8 cellular contexts compared by ENCODE assay signal in the genomic region with DNA sequence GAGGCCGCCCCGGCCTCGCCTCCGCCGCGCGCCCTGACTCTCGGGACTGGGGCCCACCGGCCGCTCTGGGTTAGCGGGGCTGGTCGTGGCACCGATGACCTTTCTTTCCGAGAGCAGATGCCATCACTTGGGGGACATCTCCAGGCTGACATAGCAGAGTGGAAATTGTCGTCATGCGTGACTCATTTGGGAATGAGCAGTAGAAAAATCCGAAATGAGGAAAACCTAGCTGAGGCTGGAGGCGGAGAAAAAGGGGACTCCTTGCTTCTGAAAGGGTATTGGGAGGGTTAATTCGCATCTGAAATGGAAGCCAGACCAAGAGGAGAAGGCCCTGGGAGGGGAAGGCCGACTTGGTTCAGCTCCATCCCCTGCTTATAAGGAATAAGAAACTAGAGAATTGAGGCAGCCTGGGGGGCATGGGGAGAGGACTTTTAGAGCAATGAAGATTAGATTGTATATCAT. TPM values are rescaled to one million over a fixed set of nuclear protein-coding genes. Genes with fewer than 3 reads are reported as not detected.
DNase-seq lines count a peak whose midpoint lies in the region; TF ChIP-seq lines count a peak whose summit lies in the region.

No MANE protein-coding gene starts in this region.

- no peak for TF ChIP-seq CTCF in retinal pigment epithelial cell (conservative IDR thresholded peaks at IDR 0.05; ENCODE audit: low read depth, low read length)

- DNase-seq in NCI-H526 (lab: John Stamatoyannopoulos, UW) (peak; percentile 12 to 44), NCI-H526 treated with DMSO at 0.1 percent for 48 hours (lab: John Stamatoyannopoulos, UW) (no peak), SK-MEL-5 (ENCODE audit: low read depth, low spot score) (peak; percentile 23), fibroblast of peridontal ligament (ENCODE audit: extremely low read depth) (peak; percentile 31), retinal pigment epithelial cell (ENCODE audit: low read depth) (no peak), NCI-H345 treated with DMSO at 0.1 percent for 48 hours (lab: John Stamatoyannopoulos, UW; ENCODE audit: unreplicated experiment) (no peak), NCI-H2196 (lab: John Stamatoyannopoulos, UW; ENCODE audit: unreplicated experiment) (no peak)
- no peak for DNase-seq in effector CD8-positive, alpha-beta T cell (lab: John Stamatoyannopoulos, UW)

- H3K4me3 ChIP-seq in retinal pigment epithelial cell (ENCODE audit: low read length), result peak overlapping the region; percentile 75

- in situ Hi-C loops in SK-MEL-5 (cut with HindIII; ENCODE audit: low pct_unique_long_range_greater_than_20kb, low sequenced_read_pairs), result no loop called here

RNA-seq across cellular contexts. Expression of a gene that starts 0.4 kb away (rescaled TPM):
- 4.5 and 5.4 TPM in 2 replicates for total RNA-seq in SK-MEL-5 (2014; rRNA removed; shearing (Covaris generic))
- 6.8 and 8.6 TPM in 2 replicates for polyA plus RNA-seq in SK-MEL-5 (2015; cell fraction: cytosol; rRNA removed)
- polyA plus RNA-seq in SK-MEL-5 (2015; cell fraction: nucleus; rRNA removed), result 5.3 and 6.0 TPM in 2 replicates

Comparison
In these comparisons a context has a peak if more than half of its experiments do, and no peak if none do; other contexts are left out.
1. DNase-seq: peak in NCI-H526 (2 of 2), SK-MEL-5 (single experiment) and fibroblast of peridontal ligament (single experiment); none in NCI-H526 treated with DMSO at 0.1 percent for 48 hours (single experiment), retinal pigment epithelial cell (single experiment), effector CD8-positive, alpha-beta T cell (single experiment), NCI-H345 treated with DMSO at 0.1 percent for 48 hours (single experiment) and NCI-H2196 (single experiment).